ENCODE assay signal across 8 cellular contexts in genomic region chr19:49851456-49852259, GRCh38. TPM values are rescaled to one million over a fixed set of nuclear protein-coding genes. Genes with fewer than 3 reads are reported as not detected.
A peak's percentile ranks its signal among the peaks of the same experiment; 100 is the strongest.
DNase-seq lines count a peak whose midpoint lies in the region; ATAC-seq and TF ChIP-seq lines count a peak whose summit lies in the region.

No MANE protein-coding gene starts in this region.

- H3K4me3 Mint-ChIP-seq in CD4-positive, alpha-beta memory T cell, result peak overlapping the region; percentile 85 to 92 (median 88)
- peak overlapping the region; percentile 71 for H3K4me3 Mint-ChIP-seq in T-helper 1 cell treated with Interleukin-12 subunit alpha and Interleukin-12 subunit beta and Interleukin-4 antibody, amounts not matched to agents 30 μg/mL and 1 μg/mL, for 36 hours

- H3K9me3 ChIP-seq in CD4-positive, alpha-beta memory T cell (ENCODE audit: control insufficient read depth in 1 of 2, low read length in 2 of 2), result no peaks in the 10 kb centered on the region
- H3K9me3 ChIP-seq in mucosa of descending colon (no peaks in the 10 kb centered on the region), upper lobe of right lung (peaks cover 4% of the 10 kb centered on the region)

- CTCF ChIA-PET in CD4-positive, alpha-beta memory T cell (lab: Charles Lee; ENCODE audit: partially characterized antibody), result no interaction called here

- intact Hi-C loops in CD4-positive, alpha-beta memory T cell (cut with micrococcal nuclease), result loop anchor here (1.0 to 2.0 kb wide), 2 partner anchors 39 to 77 kb away; partner anchors contain the start of genes ATF5 and NUP62
- intact Hi-C loops in dorsolateral prefrontal cortex (cut with DNase I) (loop anchor here (1.0 to 10.0 kb wide), 4 partner anchors 16 to 357 kb away; partner anchors contain the start of genes AKT1S1 (in 1 of the 2), FUZ (in 1 of the 2), PNKP (in 1 of the 2) and RPS11 (in 1 of the 2)), mucosa of descending colon (cut with DNase I, micrococcal nuclease) (no loop called here), upper lobe of right lung (cut with DNase I) (no loop called here)

- peaks cover 0 to 5% (median 0%) of the 10 kb centered on the region in 8 donors for H3K9me3 Mint-ChIP-seq in CD4-positive, alpha-beta memory T cell
- H3K9me3 Mint-ChIP-seq in T-helper 1 cell treated with Interleukin-12 subunit alpha and Interleukin-12 subunit beta and Interleukin-4 antibody, amounts not matched to agents 30 μg/mL and 1 μg/mL, for 36 hours, result peaks cover 6% of the 10 kb centered on the region

- peak overlapping the region; percentile 85 to 93 (median 88) for H3K27ac Mint-ChIP-seq in CD4-positive, alpha-beta memory T cell
- peak overlapping the region; percentile 66 for H3K27ac Mint-ChIP-seq in T-helper 1 cell treated with Interleukin-12 subunit alpha and Interleukin-12 subunit beta and Interleukin-4 antibody, amounts not matched to agents 30 μg/mL and 1 μg/mL, for 36 hours

- peak in 2 of 5 donors; percentile 26 to 44 for DNase-seq in CD4-positive, alpha-beta memory T cell
- peak in 1 of 10 donors; percentile 54 for DNase-seq in dorsolateral prefrontal cortex
- DNase-seq in mucosa of descending colon, result peak in 2 of 3 donors; percentile 66 to 70
- DNase-seq in upper lobe of right lung, result no peak
- no peak for DNase-seq in SK-N-DZ (ENCODE audit: low spot score)
- no peak for DNase-seq in middle frontal gyrus (ENCODE audit: extremely low spot score, low spot score)

- peaks cover 0 to 19% of the 10 kb centered on the region in 2 donors for H3K36me3 Mint-ChIP-seq in CD4-positive, alpha-beta memory T cell
- peaks cover 7% of the 10 kb centered on the region for H3K36me3 Mint-ChIP-seq in T-helper 1 cell treated with Interleukin-12 subunit alpha and Interleukin-12 subunit beta and Interleukin-4 antibody, amounts not matched to agents 30 μg/mL and 1 μg/mL, for 36 hours (ENCODE audit: low read depth)

- H3K4me1 ChIP-seq in CD4-positive, alpha-beta memory T cell (ENCODE audit: insufficient read depth, low read length), result peaks cover 42% of the 10 kb centered on the region
- H3K4me1 ChIP-seq in mucosa of descending colon (ENCODE audit: low read depth), result peaks cover 14% of the 10 kb centered on the region
- peaks cover 27% of the 10 kb centered on the region for H3K4me1 ChIP-seq in upper lobe of right lung

- POLR2A ChIA-PET in CD4-positive, alpha-beta memory T cell (lab: Charles Lee; ENCODE audit: partially characterized antibody), result interaction anchor here (0.7 to 12.2 kb wide), 13 partner anchors 9 to 271 kb away, joined by 3 to 173 read pairs (median 10); partner anchors contain the start of genes AKT1S1, ATF5, FUZ and MED25

- TF ChIP-seq CTCF in dorsolateral prefrontal cortex (IDR thresholded peaks at IDR 0.05 in 54 of 56, conservative IDR thresholded peaks at IDR 0.05 in 2 of 56; ENCODE audit: low read depth in 1 of 56, partially characterized antibody in 56 of 56), result no peak
- TF ChIP-seq CTCF in mucosa of descending colon (IDR thresholded peaks at IDR 0.05), result no peak
- TF ChIP-seq CTCF in upper lobe of right lung (IDR thresholded peaks at IDR 0.05), result no peak

- H3K27me3 ChIP-seq in CD4-positive, alpha-beta memory T cell (ENCODE audit: insufficient read depth, low read length), result no peaks in the 10 kb centered on the region
- H3K27me3 ChIP-seq in dorsolateral prefrontal cortex, result no peaks in the 10 kb centered on the region
- H3K27me3 ChIP-seq in upper lobe of right lung, result no peaks in the 10 kb centered on the region

- no peaks in the 10 kb centered on the region for H3K27me3 Mint-ChIP-seq in CD4-positive, alpha-beta memory T cell
- peaks cover 6% of the 10 kb centered on the region for H3K27me3 Mint-ChIP-seq in T-helper 1 cell treated with Interleukin-12 subunit alpha and Interleukin-12 subunit beta and Interleukin-4 antibody, amounts not matched to agents 30 μg/mL and 1 μg/mL, for 36 hours (ENCODE audit: low read depth)

- ATAC-seq in HG02610 (IDR thresholded peaks at IDR 0.05; ENCODE audit: unreplicated experiment) (peak; percentile 3), mucosa of descending colon (no peak), upper lobe of right lung (no peak)

- H3K4me1 Mint-ChIP-seq in CD4-positive, alpha-beta memory T cell, result peaks cover 29 to 49% (median 39%) of the 10 kb centered on the region in 4 donors
- peaks cover 36% of the 10 kb centered on the region for H3K4me1 Mint-ChIP-seq in T-helper 1 cell treated with Interleukin-12 subunit alpha and Interleukin-12 subunit beta and Interleukin-4 antibody, amounts not matched to agents 30 μg/mL and 1 μg/mL, for 36 hours (ENCODE audit: low read depth)

- peak overlapping the region; percentile 38 to 88 for H3K4me3 ChIP-seq in CD4-positive, alpha-beta memory T cell (ENCODE audit: low read length in 2 of 2)
- H3K4me3 ChIP-seq in dorsolateral prefrontal cortex, result peak overlapping the region; percentile 68 to 98 (median 91)
- H3K4me3 ChIP-seq in mucosa of descending colon, result peak overlapping the region; percentile 84
- peak overlapping the region; percentile 96 for H3K4me3 ChIP-seq in upper lobe of right lung

- no peaks in the 10 kb centered on the region for H3K36me3 ChIP-seq in CD4-positive, alpha-beta memory T cell (ENCODE audit: insufficient read depth, low read length)
- H3K36me3 ChIP-seq in mucosa of descending colon (ENCODE audit: low read depth) (no peaks in the 10 kb centered on the region), upper lobe of right lung (peaks cover 12% of the 10 kb centered on the region)

- peak overlapping the region; percentile 98 for H3K27ac ChIP-seq in CD4-positive, alpha-beta memory T cell (ENCODE audit: low read depth, low read length)
- H3K27ac ChIP-seq in dorsolateral prefrontal cortex, result peak overlapping the region in 58 of 59 donors; percentile 25 to 100 (median 99)
- peak overlapping the region; percentile 99 for H3K27ac ChIP-seq in upper lobe of right lung

RNA-seq across cellular contexts. Expression of gene PTOV1, which starts 0.7 kb away (rescaled TPM):
- total RNA-seq in CD4-positive, alpha-beta memory T cell, result 100 to 1,000 TPM; 150 to 156 TPM
- 10 to 100 TPM; 40.7 to 57.9 TPM for polyA plus RNA-seq in CD4-positive, alpha-beta memory T cell
- total RNA-seq in dorsolateral prefrontal cortex, result 100 to 1,000 TPM; 186 to 437 (median 239) TPM
- 100 to 1,000 TPM in 2 of 3 donors, 10 to 100 TPM in 1; 92.8 to 171 (median 107) TPM for total RNA-seq in mucosa of descending colon
- 104 TPM for total RNA-seq in upper lobe of right lung
- 131 and 164 TPM in 2 replicates for polyA plus RNA-seq in SK-N-DZ (2014; cell fraction: cytosol; rRNA removed)
- 365 and 432 TPM in 2 replicates for polyA plus RNA-seq in SK-N-DZ (2014; cell fraction: nucleus; rRNA removed)

RNA-seq across cellular contexts. Expression of gene PNKP, which starts 15.7 kb away (rescaled TPM):
- 100 to 1,000 TPM; 171 to 192 TPM for total RNA-seq in CD4-positive, alpha-beta memory T cell
- polyA plus RNA-seq in CD4-positive, alpha-beta memory T cell, result 10 to 100 TPM; 28.9 to 33.9 TPM
- total RNA-seq in dorsolateral prefrontal cortex (10 to 100 TPM; 26.3 to 92.5 (median 46.7) TPM), mucosa of descending colon (100 to 1,000 TPM in 2 of 3 donors, 10 to 100 TPM in 1; 84.3 to 114 (median 111) TPM), upper lobe of right lung (83.2 TPM)
- 7.7 and 19.2 TPM in 2 replicates for polyA plus RNA-seq in SK-N-DZ (2014; cell fraction: cytosol; rRNA removed)
- 75.5 and 87.4 TPM in 2 replicates for polyA plus RNA-seq in SK-N-DZ (2014; cell fraction: nucleus; rRNA removed)

RNA-seq across cellular contexts. Expression of gene AKT1S1, which starts 25.5 kb away (rescaled TPM):
- total RNA-seq in CD4-positive, alpha-beta memory T cell, result 10 to 100 TPM; 19.7 to 20.2 TPM
- 1 to 10 TPM; 2.5 to 4.8 TPM for polyA plus RNA-seq in CD4-positive, alpha-beta memory T cell
- total RNA-seq in dorsolateral prefrontal cortex (10 to 100 TPM; 19.9 to 42.2 (median 27.8) TPM), mucosa of descending colon (10 to 100 TPM; 38.8 to 44.0 (median 42.3) TPM), upper lobe of right lung (29.4 TPM)
- polyA plus RNA-seq in SK-N-DZ (2014; cell fraction: cytosol; rRNA removed), result 4.9 TPM in 2 replicates
- polyA plus RNA-seq in SK-N-DZ (2014; cell fraction: nucleus; rRNA removed), result 8.1 and 13.5 TPM in 2 replicates

RNA-seq across cellular contexts. Expression of gene TBC1D17, which starts 25.8 kb away (rescaled TPM):
- total RNA-seq in CD4-positive, alpha-beta memory T cell, result 100 to 1,000 TPM; 101 TPM
- 10 to 100 TPM in 1 of 2 donors, 1 to 10 TPM in 1; 6.0 to 14.9 TPM for polyA plus RNA-seq in CD4-positive, alpha-beta memory T cell
- total RNA-seq in dorsolateral prefrontal cortex (100 to 1,000 TPM in 14 of 120 experiments, 10 to 100 TPM in 106; 61.4 to 116 (median 85.9) TPM), mucosa of descending colon (10 to 100 TPM; 33.7 to 55.7 (median 45.1) TPM), upper lobe of right lung (57.1 TPM)
- 4.3 and 5.3 TPM in 2 replicates for polyA plus RNA-seq in SK-N-DZ (2014; cell fraction: cytosol; rRNA removed)
- 10.3 and 15.1 TPM in 2 replicates for polyA plus RNA-seq in SK-N-DZ (2014; cell fraction: nucleus; rRNA removed)

RNA-seq across cellular contexts. Expression of gene MED25, which starts 33.6 kb away (rescaled TPM):
- 10 to 100 TPM; 41.8 to 48.8 TPM for total RNA-seq in CD4-positive, alpha-beta memory T cell
- 10 to 100 TPM; 10.7 to 22.9 TPM for polyA plus RNA-seq in CD4-positive, alpha-beta memory T cell
- total RNA-seq in dorsolateral prefrontal cortex, result 10 to 100 TPM; 42.6 to 78.6 (median 57.7) TPM
- 10 to 100 TPM; 54.7 to 57.4 (median 55.2) TPM for total RNA-seq in mucosa of descending colon
- total RNA-seq in upper lobe of right lung, result 45.9 TPM
- polyA plus RNA-seq in SK-N-DZ (2014; cell fraction: cytosol; rRNA removed), result 26.0 and 26.1 TPM in 2 replicates
- 41.8 and 47.5 TPM in 2 replicates for polyA plus RNA-seq in SK-N-DZ (2014; cell fraction: nucleus; rRNA removed)

Comparison
In these comparisons a context has a peak if more than half of its experiments do, and no peak if none do; other contexts are left out.
1. DNase-seq: peak in mucosa of descending colon (2 of 3); none in upper lobe of right lung (single experiment), SK-N-DZ (single experiment) and middle frontal gyrus (single experiment).
2. intact Hi-C loops: an anchor here in CD4-positive, alpha-beta memory T cell (1.0 to 2.0 kb wide) and dorsolateral prefrontal cortex (1.0 to 10.0 kb wide); none called in mucosa of descending colon and upper lobe of right lung.
3. Peak in every context shown above with its lines, with median percentiles within 50 percentile points of each other: H3K27ac ChIP-seq and H3K4me3 ChIP-seq.